9 cellular contexts compared by ENCODE assay signal in genomic region chrX:13081385-13082285, GRCh38. TPM values are rescaled to one million over a fixed set of nuclear protein-coding genes. Genes with fewer than 3 reads are reported as not detected.
DNase-seq lines count a peak whose midpoint lies in the region; ATAC-seq and TF ChIP-seq lines count a peak whose summit lies in the region.
"Had no signal": no experiment of that assay in that cellular context is flagged by ENCODE, and none has a peak within 500 bp of the region (broad histone marks: within the 10 kb centered on the region; RNA-seq: fewer than 3 reads in every experiment).

No MANE protein-coding gene starts in this region.

- H3K4me1 Mint-ChIP-seq in activated CD4-positive, alpha-beta T cell treated with anti-CD3 and anti-CD28 coated beads for 36 hours: peaks cover 86% of the 10 kb centered on the region
- H3K4me1 Mint-ChIP-seq in IgD-negative memory B cell: peaks cover 44 to 72% (median 55%) of the 10 kb centered on the region in 3 donors
- H3K4me1 Mint-ChIP-seq in stimulated activated effector memory CD8-positive, alpha-beta T cell treated with anti-CD3 and anti-CD28 coated beads, Interleukin-12 subunit alpha, Interleukin-12 subunit beta, amount 100 ng/mL, for 72 hours: peaks cover 58% of the 10 kb centered on the region

- intact Hi-C loops in activated CD4-positive, alpha-beta T cell treated with anti-CD3 and anti-CD28 coated beads for 36 hours (cut with DNase I, micrococcal nuclease): no loop called here
- intact Hi-C loops in lower leg skin (cut with DNase I; ENCODE audit: low total_unique reads): no loop called here

- DNase-seq in activated CD4-positive, alpha-beta T cell treated with anti-CD3 and anti-CD28 coated beads for 36 hours: no peak
- DNase-seq in activated CD4-positive, alpha-beta T cell treated with anti-CD3 and anti-CD28 coated beads for 1 hour: no peak
- DNase-seq in amniotic epithelial cell (ENCODE audit: low read depth): peak; percentile 57
- DNase-seq in stimulated activated effector memory CD8-positive, alpha-beta T cell treated with anti-CD3 and anti-CD28 coated beads, Interleukin-12 subunit alpha, Interleukin-12 subunit beta, amount 100 ng/mL, for 72 hours (ENCODE audit: low spot score in 2 of 2): no peak
- no peak for DNase-seq in EL
- no peak for DNase-seq in DMS 273 (lab: John Stamatoyannopoulos, UW; ENCODE audit: unreplicated experiment)
- no peak for DNase-seq in lower leg skin (ENCODE audit: low spot score in 2 of 2)
- DNase-seq: esophagus squamous epithelium had no signal

- H3K4me3 Mint-ChIP-seq in activated CD4-positive, alpha-beta T cell treated with anti-CD3 and anti-CD28 coated beads for 36 hours: peak overlapping the region; percentile 44
- peak overlapping the region in 3 of 4 donors; percentile 66 to 80 (median 80) for H3K4me3 Mint-ChIP-seq in IgD-negative memory B cell
- H3K4me3 Mint-ChIP-seq in stimulated activated effector memory CD8-positive, alpha-beta T cell treated with anti-CD3 and anti-CD28 coated beads, Interleukin-12 subunit alpha, Interleukin-12 subunit beta, amount 100 ng/mL, for 72 hours: peak overlapping the region; percentile 47

- 65 to 67% methylated on average over 7 of the region's 7 CpGs for WGBS in lower leg skin, 2 donors

- no peaks in the 10 kb centered on the region for H3K27me3 Mint-ChIP-seq in activated CD4-positive, alpha-beta T cell treated with anti-CD3 and anti-CD28 coated beads for 36 hours
- H3K27me3 Mint-ChIP-seq in IgD-negative memory B cell: peaks cover 7% of the 10 kb centered on the region

- no peak for TF ChIP-seq POLR2A in lower leg skin (IDR thresholded peaks at IDR 0.05)

- no peak for ATAC-seq in activated CD4-positive, alpha-beta T cell treated with anti-CD3 and anti-CD28 coated beads for 36 hours
- no peak for ATAC-seq in stimulated activated effector memory CD8-positive, alpha-beta T cell treated with anti-CD3 and anti-CD28 coated beads, Interleukin-12 subunit alpha, Interleukin-12 subunit beta, amount 100 ng/mL, for 72 hours

- CTCF ChIA-PET in activated CD4-positive, alpha-beta T cell treated with anti-CD3 and anti-CD28 coated beads for 36 hours (lab: Charles Lee): interaction anchor here (1.1 to 1.8 kb wide), 6 partner anchors 9 to 135 kb away, joined by 4 to 10 read pairs (median 5); no protein-coding TSS in a partner anchor

- no peaks in the 10 kb centered on the region for H3K36me3 Mint-ChIP-seq in activated CD4-positive, alpha-beta T cell treated with anti-CD3 and anti-CD28 coated beads for 36 hours (ENCODE audit: low read depth)
- peaks cover 2% of the 10 kb centered on the region for H3K36me3 Mint-ChIP-seq in IgD-negative memory B cell
- peaks cover 6% of the 10 kb centered on the region for H3K36me3 Mint-ChIP-seq in stimulated activated effector memory CD8-positive, alpha-beta T cell treated with anti-CD3 and anti-CD28 coated beads, Interleukin-12 subunit alpha, Interleukin-12 subunit beta, amount 100 ng/mL, for 72 hours

- peak overlapping the region; percentile 88 for H3K27ac Mint-ChIP-seq in activated CD4-positive, alpha-beta T cell treated with anti-CD3 and anti-CD28 coated beads for 36 hours
- peak overlapping the region; percentile 32 to 95 (median 94) for H3K27ac Mint-ChIP-seq in IgD-negative memory B cell
- peak overlapping the region; percentile 88 for H3K27ac Mint-ChIP-seq in stimulated activated effector memory CD8-positive, alpha-beta T cell treated with anti-CD3 and anti-CD28 coated beads, Interleukin-12 subunit alpha, Interleukin-12 subunit beta, amount 100 ng/mL, for 72 hours

- no peak for TF ChIP-seq CTCF in lower leg skin (IDR thresholded peaks at IDR 0.05)

- H3K4me3 ChIP-seq in lower leg skin (ENCODE audit: low read depth, poor library complexity, severe bottlenecking): no peak overlapping the region
- H3K4me3 ChIP-seq: esophagus squamous epithelium had no signal

- no peaks in the 10 kb centered on the region for H3K9me3 Mint-ChIP-seq in activated CD4-positive, alpha-beta T cell treated with anti-CD3 and anti-CD28 coated beads for 36 hours (ENCODE audit: low read depth)
- peaks cover 0 to 3% (median 2%) of the 10 kb centered on the region in 3 donors for H3K9me3 Mint-ChIP-seq in IgD-negative memory B cell
- H3K9me3 Mint-ChIP-seq in stimulated activated effector memory CD8-positive, alpha-beta T cell treated with anti-CD3 and anti-CD28 coated beads, Interleukin-12 subunit alpha, Interleukin-12 subunit beta, amount 100 ng/mL, for 72 hours: peaks cover 3% of the 10 kb centered on the region

- POLR2A ChIA-PET in activated CD4-positive, alpha-beta T cell treated with anti-CD3 and anti-CD28 coated beads for 36 hours (lab: Charles Lee): interaction anchor here (0.6 to 1.6 kb wide), 5 partner anchors 9 to 109 kb away, joined by 3 to 16 read pairs (median 5); no protein-coding TSS in a partner anchor

RNA-seq across cellular contexts. Expression of gene FAM9C, which starts 37.2 kb away (rescaled TPM):
- total RNA-seq in activated CD4-positive, alpha-beta T cell treated with anti-CD3 and anti-CD28 coated beads for 36 hours: not detected
- polyA plus RNA-seq in IgD-negative memory B cell: not detected
- total RNA-seq in lower leg skin: not detected
- total RNA-seq: esophagus squamous epithelium had no signal
